28 cellular contexts compared by ENCODE assay signal in the genomic region with DNA sequence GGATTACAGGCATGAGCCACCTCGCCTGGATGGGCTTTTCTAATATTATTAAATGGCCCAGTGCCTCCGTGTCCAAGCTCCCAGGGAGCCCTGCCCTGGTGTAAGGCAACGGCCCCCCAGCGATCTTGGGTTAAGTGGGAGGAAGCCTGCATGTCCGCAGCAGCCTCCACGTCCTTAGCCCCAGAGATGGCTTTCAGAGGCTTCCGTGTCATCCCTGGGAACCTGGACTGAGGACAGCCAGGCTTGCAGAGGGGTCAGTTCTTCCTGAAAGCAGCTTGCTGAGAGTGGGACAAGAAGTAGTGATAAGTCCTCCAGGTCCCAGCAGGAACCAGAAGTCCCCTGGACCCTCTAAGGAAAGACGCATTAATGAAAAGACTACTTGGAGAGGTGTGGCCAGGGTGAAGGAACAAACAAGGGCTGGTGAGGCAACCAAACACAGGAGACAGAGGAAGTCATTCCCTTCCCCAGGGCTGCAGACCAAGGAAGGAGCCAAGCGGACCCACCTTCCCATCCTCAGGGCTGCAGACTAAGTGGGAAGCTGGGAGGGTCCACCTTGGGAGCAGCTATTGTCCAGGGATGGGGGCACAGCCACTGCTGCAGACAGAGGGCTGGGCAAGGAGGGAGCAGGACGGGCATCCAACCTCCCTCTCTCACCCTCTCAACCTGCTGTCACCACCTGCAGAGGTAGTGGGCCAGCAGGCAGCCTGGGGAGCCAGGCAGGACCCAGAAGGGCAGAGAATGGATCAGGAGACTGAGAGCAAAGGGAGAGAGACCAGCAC. TPM values are rescaled to one million over a fixed set of nuclear protein-coding genes. Genes with fewer than 3 reads are reported as not detected.
DNase-seq lines count a peak whose midpoint lies in the region; ATAC-seq, FAIRE-seq and TF ChIP-seq lines count a peak whose summit lies in the region.
"Had no signal": no experiment of that assay in that cellular context is flagged by ENCODE, and none has a peak within 500 bp of the region (broad histone marks: within the 10 kb centered on the region; RNA-seq: fewer than 3 reads in every experiment).

No MANE protein-coding gene starts in this region.

- H3K56ac ChIP-seq in IMR-90 (ENCODE audit: extremely low read depth, insufficient read depth, low read length), result no peak overlapping the region

- no peak for DNase-seq in activated T-cell treated with anti-CD3 and anti-CD28 coated beads, Interleukin-2, amount 50 U/mL, for 24 hours
- no peak for DNase-seq in activated T-cell treated with anti-CD3 and anti-CD28 coated beads, Interleukin-2, amount 50 U/mL, for 72 hours
- DNase-seq in IMR-90 (no peak), GM12878 (ENCODE audit: low read depth, low spot score) (no peak), GM19238 (ENCODE audit: insufficient read length, low spot score) (no peak)
- no peak for DNase-seq in stimulated activated naive B cell treated with anti-CD40 and anti-IgM and Interleukin-4, amounts not matched to agents 10 μg/mL and 1 μg/mL and 100 μg/mL, for 72 hours
- DNase-seq in stimulated activated CD4-positive, alpha-beta T cell treated with anti-CD3 and anti-CD28 coated beads, Interleukin-4, amount 100 ng/mL, for 1 hour, result no peak
- DNase-seq: AML-193; CD8-positive, alpha-beta T cell; DMS 273 treated with DMSO at 0.1 percent for 48 hours; effector memory CD8-positive, alpha-beta T cell; hippocampal formation; lower lobe of right lung; MM.1S; NCI-H2029; NCI-H526; NK-92 treated with Interleukin-12 subunit alpha and Interleukin-12 subunit beta, amount 100 ng/mL, for 24 hours; PC-9; stimulated activated naive CD4-positive, alpha-beta T cell treated with Interleukin-2 at 50 U/mL for 16 hours; testis had no signal

- no CpG with 5 or more reads among the region's 10 CpGs for WGBS in IMR-90 (ENCODE audit: extremely low coverage in 2 of 2, insufficient read length in 1 of 2), 2 experiments
- 69% methylated on average over 10 of the region's 10 CpGs for WGBS in GM12878 (ENCODE audit: insufficient coverage, insufficient replicate concordance, low lambda C conversion rate, missing lambda C conversion rate)

- no peak for FAIRE-seq in GM12878 (lab: Jason Lieb, UNC)
- FAIRE-seq: GM19239 had no signal

- no peak overlapping the region for H2BK120ac ChIP-seq in IMR-90 (ENCODE audit: low read depth, low read length)

- H3K4me3 ChIP-seq in IMR-90 (ENCODE audit: insufficient read depth, low read depth, low read length), result no peak overlapping the region
- no peak overlapping the region for H3K4me3 ChIP-seq in GM12878
- H3K4me3 ChIP-seq: ascending aorta, cardiac muscle cell, coronary artery, GM23338, lower lobe of right lung, PC-9, testis had no signal

- H3K14ac ChIP-seq in IMR-90 (replicated peaks; ENCODE audit: low read depth, low read length), result no peak overlapping the region

- H3K36me3 ChIP-seq in IMR-90 (ENCODE audit: control insufficient read depth, insufficient read depth, low read length), result no peaks in the 10 kb centered on the region
- H3K36me3 ChIP-seq in GM12878 (ENCODE audit: control insufficient read depth in 2 of 2, insufficient read depth in 2 of 2, low read length in 1 of 2), result no peaks in the 10 kb centered on the region
- H3K36me3 ChIP-seq: ascending aorta, cardiac muscle cell, lower lobe of right lung had no signal

- H3K9me3 ChIP-seq in IMR-90 (ENCODE audit: control insufficient read depth, insufficient read depth, low read length) (no peaks in the 10 kb centered on the region), GM12878 (replicated peaks; ENCODE audit: control insufficient read depth, insufficient read depth, low read length) (no peaks in the 10 kb centered on the region; the same call in 2 of the 3 replicates)
- H3K9me3 ChIP-seq: ascending aorta, lower lobe of right lung, testis had no signal

- TF ChIP-seq CTCF in IMR-90 (conservative IDR thresholded peaks at IDR 0.05; ENCODE audit: low read depth, low read length), result no peak
- no peak for TF ChIP-seq CTCF in GM12878 (IDR thresholded peaks at IDR 0.05 in 2 of 3, conservative IDR thresholded peaks at IDR 0.05 in 1 of 3; ENCODE audit: control insufficient read depth in 2 of 3, extremely low read depth in 1 of 3, insufficient read depth in 1 of 3, low read depth in 3 of 3, low read length in 3 of 3)

- H2BK20ac ChIP-seq in IMR-90 (ENCODE audit: low read depth, low read length), result no peak overlapping the region

- no peaks in the 10 kb centered on the region for H3K9me3 Mint-ChIP-seq in activated T-cell treated with anti-CD3 and anti-CD28 coated beads, Interleukin-2, amount 50 U/mL, for 24 hours
- no peaks in the 10 kb centered on the region for H3K9me3 Mint-ChIP-seq in activated T-cell treated with anti-CD3 and anti-CD28 coated beads, Interleukin-2, amount 50 U/mL, for 72 hours
- no peaks in the 10 kb centered on the region for H3K9me3 Mint-ChIP-seq in stimulated activated naive B cell treated with anti-CD40 and anti-IgM and Interleukin-4, amounts not matched to agents 10 μg/mL and 1 μg/mL and 100 μg/mL, for 72 hours
- H3K9me3 Mint-ChIP-seq: CD8-positive, alpha-beta T cell; effector memory CD8-positive, alpha-beta T cell; natural killer cell treated with Interleukin-12 subunit alpha and Interleukin-12 subunit beta and Interleukin-15 and Interleukin-18, amount 100 ng/mL, for 72 hours had no signal

- TF ChIP-seq RAD21 in IMR-90 (IDR thresholded peaks at IDR 0.05; ENCODE audit: low read length), result no peak
- no peak for TF ChIP-seq RAD21 in GM12878 (IDR thresholded peaks at IDR 0.05; ENCODE audit: insufficient read depth, low read depth, low read length)

- ATAC-seq in activated T-cell treated with anti-CD3 and anti-CD28 coated beads, Interleukin-2, amount 50 U/mL, for 72 hours (replicated peaks in 1 of 2), result no peak
- ATAC-seq in IMR-90 (ENCODE audit: low read depth), result no peak
- no peak for ATAC-seq in GM12878
- ATAC-seq in stimulated activated naive B cell treated with anti-CD40 and anti-IgM and Interleukin-4, amounts not matched to agents 10 μg/mL and 1 μg/mL and 100 μg/mL, for 72 hours (replicated peaks), result no peak
- ATAC-seq: CD8-positive, alpha-beta T cell; effector memory CD8-positive, alpha-beta T cell; GM23338; lower lobe of right lung; Right ventricle myocardium inferior; SK-N-SH treated with all-trans-retinoic acid at 6 μM for 48 hours had no signal

- H3K79me1 ChIP-seq in IMR-90 (ENCODE audit: low read depth in 1 of 2, low read length in 2 of 2), result no peaks in the 10 kb centered on the region

- no peak overlapping the region for H4K91ac ChIP-seq in IMR-90 (ENCODE audit: insufficient read depth, low read depth, low read length)

- H3K79me2 ChIP-seq in GM12878 (ENCODE audit: control insufficient read depth, insufficient read depth, low read length), result no peaks in the 10 kb centered on the region

- H3K4me3 Mint-ChIP-seq in activated T-cell treated with anti-CD3 and anti-CD28 coated beads, Interleukin-2, amount 50 U/mL, for 24 hours, result no peak overlapping the region
- H3K4me3 Mint-ChIP-seq in activated T-cell treated with anti-CD3 and anti-CD28 coated beads, Interleukin-2, amount 50 U/mL, for 72 hours, result no peak overlapping the region
- peak overlapping the region; percentile 77 to 81 for H3K4me3 Mint-ChIP-seq in stimulated activated naive B cell treated with anti-CD40 and anti-IgM and Interleukin-4, amounts not matched to agents 10 μg/mL and 1 μg/mL and 100 μg/mL, for 72 hours
- H3K4me3 Mint-ChIP-seq: CD8-positive, alpha-beta T cell; effector memory CD8-positive, alpha-beta T cell; GM23338 had no signal

- RAD21 ChIA-PET in GM12878 (lab: Charles Lee; ENCODE audit: unreplicated experiment), result interaction anchor here (1.1 to 1.3 kb wide), 2 partner anchors 12 to 14 kb away, joined by 3 read pairs; no protein-coding TSS in a partner anchor

- peak overlapping the region; percentile 24 for H3K27ac Mint-ChIP-seq in activated T-cell treated with anti-CD3 and anti-CD28 coated beads, Interleukin-2, amount 50 U/mL, for 24 hours
- no peak overlapping the region for H3K27ac Mint-ChIP-seq in activated T-cell treated with anti-CD3 and anti-CD28 coated beads, Interleukin-2, amount 50 U/mL, for 72 hours
- H3K27ac Mint-ChIP-seq in stimulated activated naive B cell treated with anti-CD40 and anti-IgM and Interleukin-4, amounts not matched to agents 10 μg/mL and 1 μg/mL and 100 μg/mL, for 72 hours, result peak overlapping the region; percentile 72
- H3K27ac Mint-ChIP-seq: CD8-positive, alpha-beta T cell; effector memory CD8-positive, alpha-beta T cell; GM23338 had no signal

- CTCF ChIA-PET in IMR-90 (lab: Yijun Ruan, JAX) (no interaction called here), GM12878 (lab: Yijun Ruan, JAX) (interaction anchor here (1.0 to 1.3 kb wide), 4 partner anchors 12 to 362 kb away, joined by 3 read pairs; no protein-coding TSS in a partner anchor)

- H4K5ac ChIP-seq in IMR-90 (ENCODE audit: low read depth, low read length), result no peak overlapping the region

- H3K23ac ChIP-seq in IMR-90 (ENCODE audit: low read depth, low read length), result no peak overlapping the region

- no peak overlapping the region for H2AK5ac ChIP-seq in IMR-90 (ENCODE audit: low read depth, low read length)

- dilution Hi-C loops in IMR-90 (cut with HindIII; ENCODE audit: low sequenced_read_pairs, unreplicated experiment), result no loop called here

- TF ChIP-seq POLR2A in IMR-90 (IDR thresholded peaks at IDR 0.05; ENCODE audit: low read depth, low read length), result no peak
- TF ChIP-seq POLR2A in GM12878 (IDR thresholded peaks at IDR 0.05; ENCODE audit: low read depth, low read length), result no peak

- no peak overlapping the region for H3K4ac ChIP-seq in IMR-90 (ENCODE audit: low read depth, low read length)

- H3K27ac ChIP-seq in IMR-90 (ENCODE audit: insufficient read depth, low read length), result no peak overlapping the region
- H3K27ac ChIP-seq in GM12878 (ENCODE audit: control insufficient read depth, insufficient read depth), result no peak overlapping the region
- H3K27ac ChIP-seq: ascending aorta, cardiac muscle cell, coronary artery, lower lobe of right lung, PC-9, testis had no signal

- TF ChIP-seq EP300 in GM12878 (IDR thresholded peaks at IDR 0.05; ENCODE audit: borderline replicate concordance in 1 of 2, control insufficient read depth in 1 of 2, low read depth in 2 of 2, low read length in 2 of 2), result no peak

- H3K4me1 ChIP-seq in IMR-90 (ENCODE audit: control insufficient read depth, insufficient read depth, low read length) (no peaks in the 10 kb centered on the region), GM12878 (ENCODE audit: control insufficient read depth, insufficient read depth, low read length) (peaks cover 24% of the 10 kb centered on the region)
- H3K4me1 ChIP-seq: ascending aorta, testis had no signal

- H3K4me2 ChIP-seq in IMR-90 (ENCODE audit: low read depth, low read length), result no peak overlapping the region
- H3K4me2 ChIP-seq in GM12878 (ENCODE audit: control insufficient read depth, insufficient read depth), result no peak overlapping the region
- H3K4me2 ChIP-seq: GM23338, PC-9 had no signal

- H3K4me1 Mint-ChIP-seq in activated T-cell treated with anti-CD3 and anti-CD28 coated beads, Interleukin-2, amount 50 U/mL, for 24 hours (ENCODE audit: low read depth), result peaks cover 50% of the 10 kb centered on the region
- peaks cover 73% of the 10 kb centered on the region for H3K4me1 Mint-ChIP-seq in activated T-cell treated with anti-CD3 and anti-CD28 coated beads, Interleukin-2, amount 50 U/mL, for 72 hours (ENCODE audit: low read depth)
- H3K4me1 Mint-ChIP-seq in stimulated activated naive B cell treated with anti-CD40 and anti-IgM and Interleukin-4, amounts not matched to agents 10 μg/mL and 1 μg/mL and 100 μg/mL, for 72 hours, result peaks cover 69 to 95% of the 10 kb centered on the region in 2 donors

- H3K9me1 ChIP-seq in IMR-90 (ENCODE audit: insufficient read depth, low read length), result no peaks in the 10 kb centered on the region

- H2BK15ac ChIP-seq in IMR-90 (ENCODE audit: low read depth, low read length), result no peak overlapping the region

- intact Hi-C loops in IMR-90 (cut with micrococcal nuclease) (no loop called here), GM12878 (cut with micrococcal nuclease; ENCODE audit: unreplicated experiment) (loop anchor here (5.0 kb wide), 1 partner anchor 77 kb away; no protein-coding TSS in a partner anchor)

- H3K36me3 Mint-ChIP-seq in activated T-cell treated with anti-CD3 and anti-CD28 coated beads, Interleukin-2, amount 50 U/mL, for 24 hours (ENCODE audit: low read depth), result no peaks in the 10 kb centered on the region
- no peaks in the 10 kb centered on the region for H3K36me3 Mint-ChIP-seq in activated T-cell treated with anti-CD3 and anti-CD28 coated beads, Interleukin-2, amount 50 U/mL, for 72 hours (ENCODE audit: insufficient read depth in 2 of 2)
- peaks cover 0 to 2% of the 10 kb centered on the region in 2 donors for H3K36me3 Mint-ChIP-seq in stimulated activated naive B cell treated with anti-CD40 and anti-IgM and Interleukin-4, amounts not matched to agents 10 μg/mL and 1 μg/mL and 100 μg/mL, for 72 hours
- H3K36me3 Mint-ChIP-seq: CD8-positive, alpha-beta T cell; natural killer cell treated with Interleukin-12 subunit alpha and Interleukin-12 subunit beta and Interleukin-15 and Interleukin-18, amount 100 ng/mL, for 72 hours had no signal

- no peak overlapping the region for H2BK5ac ChIP-seq in IMR-90 (ENCODE audit: low read depth, low read length, poor library complexity, severe bottlenecking)

- in situ Hi-C loops in IMR-90 (cut with MboI; ENCODE audit: low sequenced_read_pairs), result no loop called here
- in situ Hi-C loops in GM12878 (cut with MboI), result no loop called here

- SMC1A ChIA-PET in GM12878 (lab: Charles Lee; ENCODE audit: uncharacterized antibody, unreplicated experiment), result interaction anchor here (0.7 to 2.2 kb wide), 4 partner anchors 9 to 372 kb away, joined by 3 to 5 read pairs (median 3); a partner anchor contains a TSS

- peak overlapping the region; percentile 32 for H2AFZ ChIP-seq in IMR-90 (replicated peaks; ENCODE audit: low read length, poor library complexity)
- no peak overlapping the region for H2AFZ ChIP-seq in GM12878 (ENCODE audit: control insufficient read depth, low read depth, low read length)
- H2AFZ ChIP-seq: GM23338, PC-9 had no signal

- H3K9ac ChIP-seq in IMR-90 (ENCODE audit: low read depth, low read length) (no peak overlapping the region), GM12878 (ENCODE audit: control insufficient read depth, insufficient read depth, low read length) (no peak overlapping the region)

- no peak overlapping the region for H4K8ac ChIP-seq in IMR-90 (ENCODE audit: low read depth in 2 of 2, low read length in 2 of 2)

- H3K27me3 ChIP-seq in IMR-90 (ENCODE audit: control insufficient read depth, insufficient read depth, low read length) (peaks cover 16% of the 10 kb centered on the region), GM12878 (replicated peaks in 1 of 2; ENCODE audit: control insufficient read depth in 2 of 2, insufficient read depth in 2 of 2, low read length in 1 of 2) (no peaks in the 10 kb centered on the region; a peak in 1 of 4 replicates)
- H3K27me3 ChIP-seq: ascending aorta, cardiac muscle cell, testis had no signal

- H3K27me3 Mint-ChIP-seq in activated T-cell treated with anti-CD3 and anti-CD28 coated beads, Interleukin-2, amount 50 U/mL, for 24 hours, result peaks cover 11% of the 10 kb centered on the region
- peaks cover 7% of the 10 kb centered on the region for H3K27me3 Mint-ChIP-seq in activated T-cell treated with anti-CD3 and anti-CD28 coated beads, Interleukin-2, amount 50 U/mL, for 72 hours (ENCODE audit: low read depth)
- H3K27me3 Mint-ChIP-seq in stimulated activated naive B cell treated with anti-CD40 and anti-IgM and Interleukin-4, amounts not matched to agents 10 μg/mL and 1 μg/mL and 100 μg/mL, for 72 hours, result no peaks in the 10 kb centered on the region

- BruUV-seq in IMR-90 (replicated peaks; lab: Mats Ljungman, UMichigan) (no TSS peak), GM12878 (replicated peaks; lab: Mats Ljungman, UMichigan) (no TSS peak)

- no peak overlapping the region for H3K18ac ChIP-seq in IMR-90 (ENCODE audit: low read depth, low read length)

- POLR2A ChIA-PET in IMR-90 (lab: Charles Lee; ENCODE audit: unreplicated experiment), result no interaction called here
- POLR2A ChIA-PET in GM12878 (lab: Charles Lee), result no interaction called here

- no peaks in the 10 kb centered on the region for H4K20me1 ChIP-seq in IMR-90 (ENCODE audit: insufficient read depth, low read length)
- H4K20me1 ChIP-seq in GM12878 (ENCODE audit: control insufficient read depth, insufficient read depth), result no peaks in the 10 kb centered on the region

- no peak overlapping the region for H2AK9ac ChIP-seq in IMR-90 (replicated peaks; ENCODE audit: low read depth, low read length, poor library complexity)

RNA-seq across cellular contexts. Expression of a gene that starts 13.0 kb away (rescaled TPM):
- total RNA-seq in activated T-cell treated with anti-CD3 and anti-CD28 coated beads, Interleukin-2, amount 50 U/mL, for 72 hours, result 10 to 100 TPM; 36.5 to 46.6 TPM
- total RNA-seq in IMR-90 (2012; rRNA removed) (26.0 and 32.8 TPM in 2 replicates), GM12878 (2014; rRNA removed) (156 and 187 TPM in 2 replicates), GM12878 (2014; rRNA removed; fragmentation: Illumina TruSeq; extraction: Trizol) (97.0 and 103 TPM in 2 replicates), GM12878 (2021) (119 and 131 TPM in 2 replicates)
- polyA plus RNA-seq in IMR-90 (2012; rRNA removed) (19.0 and 19.9 TPM in 2 replicates), GM12878 (2011; rRNA removed) (168 and 196 TPM in 2 replicates), GM12878 (2014; fragmentation: Illumina TruSeq; extraction: Trizol) (85.2 and 108 TPM in 2 replicates), GM12878 (2014; fragmentation: Nextera tagmentation; extraction: Ambion mirVana) (10 to 100 TPM; 29.6 to 43.4 TPM), GM12878 (2014; rRNA removed) (128 and 136 TPM in 2 replicates), GM12878 (2016; fragmentation: Nextera tagmentation; extraction: Ambion mirVana) (10 to 100 TPM; 65.6 to 66.1 TPM)
- 14.0 and 17.9 TPM in 2 replicates for polyA plus RNA-seq in IMR-90 (2012; cell fraction: cytosol; rRNA removed)
- polyA plus RNA-seq in IMR-90 (2012; cell fraction: nucleus; rRNA removed; ENCODE audit: low replicate concordance), result 17.2 and 44.5 TPM in 2 replicates
- total RNA-seq in GM12878 (2013; cell fraction: nucleolus; rRNA removed), result 159 and 167 TPM in 2 replicates
- 66.1 TPM for polyA plus RNA-seq in GM12878 (2011; ENCODE audit: low read depth)
- polyA plus RNA-seq in GM12878 (2011; cell fraction: cytosol; rRNA removed), result 155 and 156 TPM in 2 replicates
- polyA plus RNA-seq in GM12878 (2011; cell fraction: nucleus; rRNA removed), result 92.5 and 100 TPM in 2 replicates
- polyA plus RNA-seq in GM12878 (2012), result 82.7 and 115 TPM in 2 replicates
- polyA minus RNA-seq in GM12878 (2011; rRNA and poly(A)+ RNA removed), result 146 and 169 TPM in 2 replicates
- polyA minus RNA-seq in GM12878 (2011; cell fraction: cytosol; rRNA and poly(A)+ RNA removed), result 78.2 and 84.5 TPM in 2 replicates
- 115 and 158 TPM in 2 replicates for polyA minus RNA-seq in GM12878 (2011; cell fraction: nucleus; rRNA and poly(A)+ RNA removed)

Comparison
In these comparisons a context has a peak if more than half of its experiments do, and no peak if none do; other contexts are left out.
1. H3K4me3 Mint-ChIP-seq: peak in stimulated activated naive B cell treated with anti-CD40 and anti-IgM and Interleukin-4, amounts not matched to agents 10 μg/mL and 1 μg/mL and 100 μg/mL, for 72 hours (2 of 2); none in activated T-cell treated with anti-CD3 and anti-CD28 coated beads, Interleukin-2, amount 50 U/mL, for 24 hours (single experiment) and activated T-cell treated with anti-CD3 and anti-CD28 coated beads, Interleukin-2, amount 50 U/mL, for 72 hours (0 of 2).